1 cellular context compared by ENCODE assay signal in genomic region chr12:16606117-16606200, GRCh38.
TF ChIP-seq lines count a peak whose summit lies in the region.

Gene LMO3 (minus strand): TSS chr12:16606162. CDS start chr12:16600860, 5,302 bp downstream.

TF ChIP-seq in GM12878, 131 proteins besides CTCF, POLR2A, EP300 and RAD21 (continued from another document):
- no peak for TF ChIP-seq ZBTB4 (CRISPR knock-in tag; IDR thresholded peaks at IDR 0.05)
- no peak for TF ChIP-seq SIN3A (IDR thresholded peaks at IDR 0.05; ENCODE audit: low read depth, low read length)
- TF ChIP-seq IKZF2 (IDR thresholded peaks at IDR 0.05), result no peak
- no peak for TF ChIP-seq SPI1 (IDR thresholded peaks at IDR 0.05; ENCODE audit: borderline replicate concordance, insufficient read depth, low read depth, low read length)
- TF ChIP-seq TCF7 (IDR thresholded peaks at IDR 0.05; ENCODE audit: borderline replicate concordance), result no peak
- no peak for TF ChIP-seq ZNF207 (IDR thresholded peaks at IDR 0.05; ENCODE audit: borderline replicate concordance)
- TF ChIP-seq PML (IDR thresholded peaks at IDR 0.05; ENCODE audit: low read length), result no peak
- TF ChIP-seq ATF3 (IDR thresholded peaks at IDR 0.05; ENCODE audit: borderline replicate concordance, extremely low read depth, low read depth, low read length), result no peak
